In the genomic region with DNA sequence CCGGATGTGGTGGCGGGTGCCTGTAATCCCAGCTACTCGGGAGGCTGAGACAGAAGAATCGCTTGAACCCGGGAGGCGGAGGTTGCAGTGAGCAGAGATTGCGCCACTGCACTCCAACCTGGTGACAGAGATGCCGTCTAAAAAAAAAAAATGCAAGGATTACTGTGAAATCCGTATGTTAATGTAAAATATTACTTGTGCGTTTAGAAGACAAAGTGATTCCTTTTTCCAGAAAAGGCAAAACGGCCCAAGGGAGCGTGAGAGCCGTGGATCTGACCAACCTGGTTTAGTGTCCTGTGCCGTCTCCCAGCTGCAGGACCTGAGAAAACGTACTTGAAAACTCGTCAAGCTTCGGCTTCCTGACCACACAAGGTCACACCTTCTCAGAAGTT, we compare ENCODE assay signal across 1 cellular context.
TF ChIP-seq lines count a peak whose summit lies in the region.

No MANE protein-coding gene starts in this region.

TF ChIP-seq in endothelial cell of umbilical vein, 7 proteins besides CTCF, POLR2A, EP300 and RAD21:
- TF ChIP-seq JUN (IDR thresholded peaks at IDR 0.05; ENCODE audit: borderline replicate concordance, insufficient read depth, insufficient read length, low read depth) (no peak), EZH2 (IDR thresholded peaks at IDR 0.05; ENCODE audit: borderline replicate concordance, low read depth, low read length, severe bottlenecking) (no peak)
